Comparison of ENCODE assay signal across 21 cellular contexts in genomic region chr2:7598402-7598801, GRCh38.
DNase-seq lines count a peak whose midpoint lies in the region; ATAC-seq and TF ChIP-seq lines count a peak whose summit lies in the region.
"Had no signal": no experiment of that assay in that cellular context is flagged by ENCODE, and none has a peak within 500 bp of the region (broad histone marks: within the 10 kb centered on the region; RNA-seq: fewer than 3 reads in every experiment).

No MANE protein-coding gene starts in this region.

- TF ChIP-seq CTCF in smooth muscle cell (IDR thresholded peaks at IDR 0.05; ENCODE audit: borderline replicate concordance, insufficient read depth, poor library complexity, severe bottlenecking) = no peak

- H3K36me3 Mint-ChIP-seq in activated CD8-positive, alpha-beta memory T cell treated with anti-CD3 and anti-CD28 coated beads, Interleukin-2, amount 10 ng/mL, durations not matched to agents 7 days and 5 days = peaks cover 24% of the 10 kb centered on the region
- H3K36me3 Mint-ChIP-seq: CD14-positive monocyte; CD8-positive, alpha-beta T cell had no signal

- H4K20me1 ChIP-seq in smooth muscle cell (ENCODE audit: low read depth) = no peaks in the 10 kb centered on the region

- ATAC-seq in activated CD8-positive, alpha-beta memory T cell treated with anti-CD3 and anti-CD28 coated beads, Interleukin-2, amount 10 ng/mL, durations not matched to agents 7 days and 5 days = peak; percentile 36
- ATAC-seq in GM18502 (IDR thresholded peaks at IDR 0.05; ENCODE audit: poor library complexity, unreplicated experiment) (peak; percentile 63), GM19395 (IDR thresholded peaks at IDR 0.05; ENCODE audit: unreplicated experiment) (peak; percentile 58), HG03520 (IDR thresholded peaks at IDR 0.05; ENCODE audit: unreplicated experiment) (peak; percentile 71), GM21717 (IDR thresholded peaks at IDR 0.05; ENCODE audit: unreplicated experiment) (no peak)
- ATAC-seq: CD8-positive, alpha-beta T cell had no signal

- H3K4me1 ChIP-seq in smooth muscle cell (ENCODE audit: low read depth) = no peaks in the 10 kb centered on the region
- H3K4me1 ChIP-seq: BE2C, HAP-1 had no signal

- peak overlapping the region; percentile 1 for H3K27ac Mint-ChIP-seq in activated CD8-positive, alpha-beta memory T cell treated with anti-CD3 and anti-CD28 coated beads, Interleukin-2, amount 10 ng/mL, durations not matched to agents 7 days and 5 days
- H3K27ac Mint-ChIP-seq: CD14-positive monocyte; CD8-positive, alpha-beta T cell; HFFc6 had no signal

- 95% methylated on average over 3 of the region's 3 CpGs for WGBS in smooth muscle cell (ENCODE audit: low lambda C conversion rate)

- no peak overlapping the region for H3K4me3 ChIP-seq in smooth muscle cell
- H3K4me3 ChIP-seq: HAP-1, K562 had no signal

- no peaks in the 10 kb centered on the region for H3K9me3 ChIP-seq in smooth muscle cell (replicated peaks; ENCODE audit: low read depth)
- H3K9me3 ChIP-seq: BE2C, HAP-1 had no signal

- H3K27ac ChIP-seq in smooth muscle cell (ENCODE audit: low read depth) = no peak overlapping the region

- peaks cover 7% of the 10 kb centered on the region for H3K9me3 Mint-ChIP-seq in activated CD8-positive, alpha-beta memory T cell treated with anti-CD3 and anti-CD28 coated beads, Interleukin-2, amount 10 ng/mL, durations not matched to agents 7 days and 5 days (ENCODE audit: low read depth)
- H3K9me3 Mint-ChIP-seq: CD8-positive, alpha-beta T cell had no signal

- no peaks in the 10 kb centered on the region for H3K27me3 Mint-ChIP-seq in activated CD8-positive, alpha-beta memory T cell treated with anti-CD3 and anti-CD28 coated beads, Interleukin-2, amount 10 ng/mL, durations not matched to agents 7 days and 5 days

- no peak overlapping the region for H3K9ac ChIP-seq in smooth muscle cell (ENCODE audit: low read depth)

- no peak overlapping the region for H3K4me2 ChIP-seq in smooth muscle cell

- peaks cover 4% of the 10 kb centered on the region for H3F3A ChIP-seq in smooth muscle cell (ENCODE audit: low read depth)

- no peak for DNase-seq in activated CD8-positive, alpha-beta memory T cell treated with anti-CD3 and anti-CD28 coated beads, Interleukin-2, amount 10 ng/mL, durations not matched to agents 7 days and 5 days
- no peak for DNase-seq in activated CD8-positive, alpha-beta memory T cell treated with anti-CD3 and anti-CD28 coated beads, Interleukin-2, amount 50 U/mL, for 48 hours
- no peak for DNase-seq in AG08396 (ENCODE audit: low spot score)
- no peak for DNase-seq in smooth muscle cell (lab: John Stamatoyannopoulos, UW; ENCODE audit: unreplicated experiment)
- DNase-seq: ACHN; BE2C; CD8-positive, alpha-beta T cell; COR-L47; DMS153; DMS79 treated with DMSO at 0.1 percent for 48 hours; EL; GOT3; HFFc6; Karpas-422 had no signal

- H3K36me3 ChIP-seq in smooth muscle cell (ENCODE audit: low read depth) = no peaks in the 10 kb centered on the region
- H3K36me3 ChIP-seq: BE2C, HAP-1 had no signal

- H3K27me3 ChIP-seq in smooth muscle cell (ENCODE audit: low read depth) = no peaks in the 10 kb centered on the region
- H3K27me3 ChIP-seq: BE2C had no signal

- no peaks in the 10 kb centered on the region for H3K79me2 ChIP-seq in smooth muscle cell (ENCODE audit: low read depth)

- H2AFZ ChIP-seq in smooth muscle cell (ENCODE audit: low read depth) = no peak overlapping the region

- H3K4me3 Mint-ChIP-seq in activated CD8-positive, alpha-beta memory T cell treated with anti-CD3 and anti-CD28 coated beads, Interleukin-2, amount 10 ng/mL, durations not matched to agents 7 days and 5 days = no peak overlapping the region
- H3K4me3 Mint-ChIP-seq: CD14-positive monocyte; CD8-positive, alpha-beta T cell; HFFc6 had no signal

- H3K4me1 Mint-ChIP-seq in activated CD8-positive, alpha-beta memory T cell treated with anti-CD3 and anti-CD28 coated beads, Interleukin-2, amount 10 ng/mL, durations not matched to agents 7 days and 5 days = peaks cover 21% of the 10 kb centered on the region
- H3K4me1 Mint-ChIP-seq: CD14-positive monocyte had no signal

- CTCF ChIA-PET in activated CD8-positive, alpha-beta memory T cell treated with anti-CD3 and anti-CD28 coated beads, Interleukin-2, amount 10 ng/mL, durations not matched to agents 7 days and 5 days (lab: Charles Lee) = interaction anchor here (1.1 to 1.7 kb wide), 3 partner anchors 18 to 73 kb away, joined by 3 read pairs; no protein-coding TSS in a partner anchor
